35 cellular contexts compared by ENCODE assay signal in genomic region chr7:34720289-34720688, GRCh38.
"Had no signal": no experiment of that assay in that cellular context is flagged by ENCODE, and none has a peak within 500 bp of the region (broad histone marks: within the 10 kb centered on the region; RNA-seq: fewer than 3 reads in every experiment).

No MANE protein-coding gene starts in this region.

- H3K27me3 ChIP-seq: ascending aorta, breast epithelium had no signal

- H3K9me3 Mint-ChIP-seq: activated CD4-positive, alpha-beta memory T cell treated with anti-CD3 and anti-CD28 coated beads, Interleukin-2, amount 10 ng/mL, durations not matched to agents 7 days and 5 days; activated CD4-positive, alpha-beta T cell treated with anti-CD3 and anti-CD28 coated beads, Interleukin-2, amount 10 ng/mL, durations not matched to agents 7 days and 5 days; activated naive CD4-positive, alpha-beta T cell treated with anti-CD3 and anti-CD28 coated beads, Interleukin-2, amount 10 ng/mL, durations not matched to agents 7 days and 5 days; activated naive CD4-positive, alpha-beta T cell treated with anti-CD3 and anti-CD28 coated beads, Interleukin-2, amount 50 U/mL, for 24 hours; activated naive CD8-positive, alpha-beta T cell treated with anti-CD3 and anti-CD28 coated beads, Interleukin-2, amount 50 U/mL, for 24 hours; activated T-cell treated with anti-CD3 and anti-CD28 coated beads, Interleukin-2, amount 50 U/mL, for 24 hours; activated T-helper 2 cell treated with anti-CD3 and anti-CD28 coated beads, Interferon-gamma antibody, Interleukin-2, Interleukin-4, amounts not matched to agents 10 μg/mL and 5 μg/mL and 100 μg/mL, durations not matched to agents 14 hours and 24 hours and 36 hours; T-helper 1 cell treated with Interleukin-12 subunit alpha and Interleukin-12 subunit beta and Interleukin-4 antibody, amounts not matched to agents 30 μg/mL and 1 μg/mL, for 36 hours; T-helper 2 cell treated with Interferon-gamma antibody and Interleukin-4, amounts not matched to agents 5 μg/mL and 100 μg/mL, for 36 hours; WTC11 had no signal

- DNase-seq: activated CD4-positive, alpha-beta memory T cell treated with anti-CD3 and anti-CD28 coated beads, Interleukin-2, amount 10 ng/mL, durations not matched to agents 7 days and 5 days; activated CD4-positive, alpha-beta T cell treated with anti-CD3 and anti-CD28 coated beads for 1 hour; activated CD4-positive, alpha-beta T cell treated with anti-CD3 and anti-CD28 coated beads for 36 hours; activated CD4-positive, alpha-beta T cell treated with anti-CD3 and anti-CD28 coated beads for 48 hours; activated CD4-positive, alpha-beta T cell treated with anti-CD3 and anti-CD28 coated beads, Interleukin-2, amount 10 ng/mL, durations not matched to agents 7 days and 5 days; activated CD4-positive, alpha-beta T cell treated with anti-CD3 and anti-CD28 coated beads, Interleukin-2, amount 50 U/mL, for 48 hours; activated CD4-positive, CD25-positive, alpha-beta regulatory T cell; activated CD8-positive, alpha-beta memory T cell treated with anti-CD3 and anti-CD28 coated beads for 24 hours; activated CD8-positive, alpha-beta memory T cell treated with anti-CD3 and anti-CD28 coated beads, Interleukin-2, amount 10 ng/mL, durations not matched to agents 7 days and 5 days; activated CD8-positive, alpha-beta memory T cell treated with anti-CD3 and anti-CD28 coated beads, Interleukin-2, amount 50 U/mL, for 48 hours; activated CD8-positive, alpha-beta T cell treated with anti-CD3 and anti-CD28 coated beads, Interleukin-2, amount 10 ng/mL, durations not matched to agents 7 days and 5 days; activated effector memory CD4-positive, alpha-beta T cell treated with Interleukin-2 at 50 U/mL for 16 hours; activated gamma-delta T cell; activated naive CD4-positive, alpha-beta T cell treated with anti-CD3 and anti-CD28 coated beads, Interleukin-2, amount 10 ng/mL, durations not matched to agents 7 days and 5 days; activated naive CD4-positive, alpha-beta T cell treated with Interleukin-2 at 50 U/mL for 16 hours; activated naive CD8-positive, alpha-beta T cell treated with anti-CD3 and anti-CD28 coated beads, Interleukin-2, amount 10 ng/mL, durations not matched to agents 7 days and 5 days; activated naive CD8-positive, alpha-beta T cell treated with anti-CD3 and anti-CD28 coated beads, Interleukin-2, amount 50 U/mL, for 24 hours; activated T-cell treated with anti-CD3 and anti-CD28 coated beads, Interleukin-2, amount 50 U/mL, for 24 hours; activated T-cell treated with anti-CD3 and anti-CD28 coated beads, Interleukin-2, amount 50 U/mL, for 48 hours; amygdala; anterior cingulate cortex; central memory CD4-positive, alpha-beta T cell; T-helper 2 cell; T-helper 9 cell; WERI-Rb-1 had no signal

- H3K4me3 ChIP-seq: ascending aorta, breast epithelium had no signal

- H3K27me3 Mint-ChIP-seq: activated CD4-positive, alpha-beta memory T cell treated with anti-CD3 and anti-CD28 coated beads, Interleukin-2, amount 10 ng/mL, durations not matched to agents 7 days and 5 days; activated CD4-positive, alpha-beta T cell treated with anti-CD3 and anti-CD28 coated beads for 36 hours; activated CD8-positive, alpha-beta memory T cell treated with anti-CD3 and anti-CD28 coated beads, Interleukin-2, amount 10 ng/mL, durations not matched to agents 7 days and 5 days; activated naive CD4-positive, alpha-beta T cell treated with anti-CD3 and anti-CD28 coated beads, Interleukin-2, amount 10 ng/mL, durations not matched to agents 7 days and 5 days; activated naive CD4-positive, alpha-beta T cell treated with anti-CD3 and anti-CD28 coated beads, Interleukin-2, amount 50 U/mL, for 24 hours; activated naive CD8-positive, alpha-beta T cell; activated naive CD8-positive, alpha-beta T cell treated with anti-CD3 and anti-CD28 coated beads, Interleukin-2, amount 50 U/mL, for 24 hours; activated T-cell treated with anti-CD3 and anti-CD28 coated beads, Interleukin-2, amount 50 U/mL, for 24 hours had no signal

- H3K27ac ChIP-seq: ascending aorta, breast epithelium, WERI-Rb-1 had no signal

- H3K9me3 ChIP-seq: ascending aorta, breast epithelium had no signal

- H3K27ac Mint-ChIP-seq: activated CD4-positive, alpha-beta memory T cell treated with anti-CD3 and anti-CD28 coated beads, Interleukin-2, amount 10 ng/mL, durations not matched to agents 7 days and 5 days; activated CD4-positive, alpha-beta T cell treated with anti-CD3 and anti-CD28 coated beads for 36 hours; activated CD4-positive, alpha-beta T cell treated with anti-CD3 and anti-CD28 coated beads, Interleukin-2, amount 10 ng/mL, durations not matched to agents 7 days and 5 days; activated CD8-positive, alpha-beta memory T cell treated with anti-CD3 and anti-CD28 coated beads, Interleukin-2, amount 10 ng/mL, durations not matched to agents 7 days and 5 days; activated CD8-positive, alpha-beta T cell treated with anti-CD3 and anti-CD28 coated beads, Interleukin-2, amount 10 ng/mL, durations not matched to agents 7 days and 5 days; activated naive CD4-positive, alpha-beta T cell treated with anti-CD3 and anti-CD28 coated beads, Interleukin-2, amount 10 ng/mL, durations not matched to agents 7 days and 5 days; activated naive CD4-positive, alpha-beta T cell treated with anti-CD3 and anti-CD28 coated beads, Interleukin-2, amount 50 U/mL, for 24 hours; activated naive CD8-positive, alpha-beta T cell; activated naive CD8-positive, alpha-beta T cell treated with anti-CD3 and anti-CD28 coated beads, Interleukin-2, amount 10 ng/mL, durations not matched to agents 7 days and 5 days; activated naive CD8-positive, alpha-beta T cell treated with anti-CD3 and anti-CD28 coated beads, Interleukin-2, amount 50 U/mL, for 24 hours; activated T-cell treated with anti-CD3 and anti-CD28 coated beads, Interleukin-2, amount 50 U/mL, for 24 hours; activated T-helper 2 cell treated with anti-CD3 and anti-CD28 coated beads, Interferon-gamma antibody, Interleukin-2, Interleukin-4, amounts not matched to agents 10 μg/mL and 5 μg/mL and 100 μg/mL, durations not matched to agents 14 hours and 24 hours and 36 hours; T-helper 1 cell treated with Interleukin-12 subunit alpha and Interleukin-12 subunit beta and Interleukin-4 antibody, amounts not matched to agents 30 μg/mL and 1 μg/mL, for 36 hours; T-helper 2 cell treated with Interferon-gamma antibody and Interleukin-4, amounts not matched to agents 5 μg/mL and 100 μg/mL, for 36 hours; WTC11 had no signal

- H3K36me3 ChIP-seq: ascending aorta, breast epithelium, WERI-Rb-1 had no signal

- H3K4me3 Mint-ChIP-seq: activated CD4-positive, alpha-beta memory T cell treated with anti-CD3 and anti-CD28 coated beads, Interleukin-2, amount 10 ng/mL, durations not matched to agents 7 days and 5 days; activated CD4-positive, alpha-beta T cell treated with anti-CD3 and anti-CD28 coated beads for 36 hours; activated CD4-positive, alpha-beta T cell treated with anti-CD3 and anti-CD28 coated beads, Interleukin-2, amount 10 ng/mL, durations not matched to agents 7 days and 5 days; activated CD8-positive, alpha-beta memory T cell treated with anti-CD3 and anti-CD28 coated beads, Interleukin-2, amount 10 ng/mL, durations not matched to agents 7 days and 5 days; activated CD8-positive, alpha-beta T cell treated with anti-CD3 and anti-CD28 coated beads, Interleukin-2, amount 10 ng/mL, durations not matched to agents 7 days and 5 days; activated naive CD4-positive, alpha-beta T cell treated with anti-CD3 and anti-CD28 coated beads, Interleukin-2, amount 10 ng/mL, durations not matched to agents 7 days and 5 days; activated naive CD4-positive, alpha-beta T cell treated with anti-CD3 and anti-CD28 coated beads, Interleukin-2, amount 50 U/mL, for 24 hours; activated naive CD8-positive, alpha-beta T cell; activated naive CD8-positive, alpha-beta T cell treated with anti-CD3 and anti-CD28 coated beads, Interleukin-2, amount 10 ng/mL, durations not matched to agents 7 days and 5 days; activated naive CD8-positive, alpha-beta T cell treated with anti-CD3 and anti-CD28 coated beads, Interleukin-2, amount 50 U/mL, for 24 hours; activated T-cell treated with anti-CD3 and anti-CD28 coated beads, Interleukin-2, amount 50 U/mL, for 24 hours; T-helper 1 cell treated with Interleukin-12 subunit alpha and Interleukin-12 subunit beta and Interleukin-4 antibody, amounts not matched to agents 30 μg/mL and 1 μg/mL, for 36 hours; T-helper 2 cell treated with Interferon-gamma antibody and Interleukin-4, amounts not matched to agents 5 μg/mL and 100 μg/mL, for 36 hours; WTC11 had no signal

- H3K36me3 Mint-ChIP-seq: activated CD8-positive, alpha-beta memory T cell treated with anti-CD3 and anti-CD28 coated beads, Interleukin-2, amount 10 ng/mL, durations not matched to agents 7 days and 5 days; activated naive CD4-positive, alpha-beta T cell treated with anti-CD3 and anti-CD28 coated beads, Interleukin-2, amount 10 ng/mL, durations not matched to agents 7 days and 5 days; activated naive CD4-positive, alpha-beta T cell treated with anti-CD3 and anti-CD28 coated beads, Interleukin-2, amount 50 U/mL, for 24 hours; activated naive CD8-positive, alpha-beta T cell; activated naive CD8-positive, alpha-beta T cell treated with anti-CD3 and anti-CD28 coated beads, Interleukin-2, amount 10 ng/mL, durations not matched to agents 7 days and 5 days; brain; WTC11 had no signal

- ATAC-seq: activated CD4-positive, alpha-beta T cell treated with anti-CD3 and anti-CD28 coated beads for 36 hours; activated CD4-positive, CD25-positive, alpha-beta regulatory T cell treated with anti-CD3 and anti-CD28 coated beads, Interleukin-2, amount 50 U/mL, for 24 hours; activated CD8-positive, alpha-beta memory T cell treated with anti-CD3 and anti-CD28 coated beads, Interleukin-2, amount 10 ng/mL, durations not matched to agents 7 days and 5 days; activated CD8-positive, alpha-beta T cell treated with anti-CD3 and anti-CD28 coated beads, Interleukin-2, amount 10 ng/mL, durations not matched to agents 7 days and 5 days; activated naive CD8-positive, alpha-beta T cell treated with anti-CD3 and anti-CD28 coated beads, Interleukin-2, amount 50 U/mL, for 24 hours; WTC11 had no signal

- H3K4me1 ChIP-seq: ascending aorta, breast epithelium had no signal
